Comparison of ENCODE assay signal across 8 cellular contexts in the genomic region with DNA sequence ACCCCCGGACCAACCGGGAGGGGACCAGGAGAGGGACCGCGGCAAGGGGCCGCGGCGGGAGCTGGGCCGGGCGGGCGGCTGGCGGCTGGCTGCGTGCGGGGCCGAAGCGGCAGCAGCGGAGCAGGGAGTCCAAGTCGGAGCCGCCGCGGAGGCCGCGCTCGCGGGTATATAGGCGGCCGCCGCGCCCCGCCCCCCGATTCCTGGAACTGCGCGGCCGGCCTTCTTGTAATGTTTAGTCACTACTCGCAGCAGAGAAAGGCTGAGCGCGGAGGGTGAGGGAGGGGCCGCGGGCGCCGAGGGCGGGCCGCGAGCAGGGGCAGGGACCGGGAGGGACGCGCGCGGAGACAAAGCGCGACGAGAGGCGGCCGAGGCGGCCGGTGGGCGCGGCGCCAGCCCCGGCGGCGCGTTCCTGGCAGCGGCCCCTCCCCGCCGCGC. TPM values are rescaled to one million over a fixed set of nuclear protein-coding genes. Genes with fewer than 3 reads are reported as not detected.
DNase-seq lines count a peak whose midpoint lies in the region; ATAC-seq and TF ChIP-seq lines count a peak whose summit lies in the region.

TSS of gene SOCS3 (minus strand) at position 142 of the 435 bp plus-strand sequence. CDS start 982 bp downstream, outside the sequence.

- H3K4me1 ChIP-seq in mucosa of descending colon (ENCODE audit: low read depth): peaks cover 19% of the 10 kb centered on the region

- H3K36me3 ChIP-seq in mucosa of descending colon (ENCODE audit: low read depth): no peaks in the 10 kb centered on the region

- DNase-seq in Ammon's horn (ENCODE audit: low spot score) (peak; percentile 87), OCI-M1 (lab: John Stamatoyannopoulos, UW) (peak; percentile 97), activated T-cell treated with anti-CD3 and anti-CD28 coated beads for 48 hours (ENCODE audit: low read depth) (peak; percentile 99), epithelial cell of prostate (ENCODE audit: low read depth, low spot score) (peak; percentile 80), mucosa of descending colon (peak; percentile 94 to 98 (median 97))
- DNase-seq in stimulated activated CD8-positive, alpha-beta memory T cell treated with anti-CD3 and anti-CD28 coated beads, Interleukin-2, amount 100 ng/mL, for 48 hours (ENCODE audit: low read depth in 2 of 2): peak; percentile 95

- peak within 1 kb of the TSS; percentile 51 for H3K4me3 ChIP-seq in mucosa of descending colon

- TF ChIP-seq CTCF in mucosa of descending colon (IDR thresholded peaks at IDR 0.05): no peak

- no peaks in the 10 kb centered on the region for H3K9me3 ChIP-seq in mucosa of descending colon

- intact Hi-C loops in mucosa of descending colon (cut with DNase I, micrococcal nuclease): loop anchor here in 1 of 2 donors (10.0 kb wide), 1 partner anchor 65 kb away; no protein-coding TSS in a partner anchor

- no peak for TF ChIP-seq RAD21 in Ishikawa (IDR thresholded peaks at IDR 0.05; ENCODE audit: low read depth)

- peak; percentile 39 for ATAC-seq in GM19438 (IDR thresholded peaks at IDR 0.05; ENCODE audit: low read depth, unreplicated experiment)
- ATAC-seq in mucosa of descending colon: peak; percentile 87

- no peak for TF ChIP-seq EP300 in Ishikawa (IDR thresholded peaks at IDR 0.05; ENCODE audit: borderline replicate concordance)

- peak within 1 kb of the TSS; percentile 69 for H3K27ac ChIP-seq in epithelial cell of prostate

TF ChIP-seq in Ishikawa, 13 proteins besides CTCF, POLR2A, EP300 and RAD21:
- no peak for TF ChIP-seq FOXM1 (IDR thresholded peaks at IDR 0.05; ENCODE audit: borderline replicate concordance, low read depth)
- TF ChIP-seq TEAD4 (IDR thresholded peaks at IDR 0.05): peak; percentile 16; the same call in 1 of the 2 replicates
- TF ChIP-seq NFIC (IDR thresholded peaks at IDR 0.05): 0 out of 2 replicates have a peak, but pooled peaks have one; percentile 13
- TF ChIP-seq TAF1 (IDR thresholded peaks at IDR 0.05; ENCODE audit: low read depth): 0 out of 2 replicates have a peak, but pooled peaks have one; percentile 10
- TF ChIP-seq USF1 (IDR thresholded peaks at IDR 0.05): no peak
TF ChIP-seq in Ishikawa: peak in this region for 3.

RNA-seq across cellular contexts. Expression of gene SOCS3, which starts in this region (rescaled TPM):
- 10 to 100 TPM; 21.9 to 41.3 (median 23.2) TPM for total RNA-seq in mucosa of descending colon

Comparison
In these comparisons a context has a peak if more than half of its experiments do, and no peak if none do; other contexts are left out.
1. Peak in every context shown above with its lines: DNase-seq, ATAC-seq, H3K4me3 ChIP-seq and H3K27ac ChIP-seq.